Comparison of ENCODE assay signal across 1 cellular context in the genomic region with DNA sequence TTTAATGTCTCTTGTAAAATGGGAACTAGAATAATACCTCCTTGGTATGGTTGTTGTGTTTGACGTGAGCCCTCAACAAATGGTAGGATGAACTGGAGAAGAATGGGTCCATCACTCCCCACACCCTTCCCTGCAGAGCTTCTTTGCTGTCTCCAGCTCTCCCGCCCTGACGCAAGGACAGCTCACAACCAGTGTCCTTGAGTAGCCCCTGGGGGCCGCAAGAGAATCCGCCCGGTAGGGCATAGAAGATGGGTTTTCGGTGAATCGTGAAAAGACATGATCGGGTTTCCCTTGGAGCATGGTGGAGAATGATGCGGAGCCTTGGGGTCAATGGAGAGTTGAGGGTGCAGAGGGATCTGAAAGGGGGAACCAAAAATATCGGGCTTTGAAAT.
TF ChIP-seq lines count a peak whose summit lies in the region.

No MANE protein-coding gene starts in this region.

TF ChIP-seq in H1, 55 proteins besides CTCF, POLR2A, EP300 and RAD21 (continued from another document):
- TF ChIP-seq EZH2 (IDR thresholded peaks at IDR 0.05; ENCODE audit: low read depth, low read length, severe bottlenecking): peak; percentile 13
